ENCODE assay signal across 8 cellular contexts in the genomic region with DNA sequence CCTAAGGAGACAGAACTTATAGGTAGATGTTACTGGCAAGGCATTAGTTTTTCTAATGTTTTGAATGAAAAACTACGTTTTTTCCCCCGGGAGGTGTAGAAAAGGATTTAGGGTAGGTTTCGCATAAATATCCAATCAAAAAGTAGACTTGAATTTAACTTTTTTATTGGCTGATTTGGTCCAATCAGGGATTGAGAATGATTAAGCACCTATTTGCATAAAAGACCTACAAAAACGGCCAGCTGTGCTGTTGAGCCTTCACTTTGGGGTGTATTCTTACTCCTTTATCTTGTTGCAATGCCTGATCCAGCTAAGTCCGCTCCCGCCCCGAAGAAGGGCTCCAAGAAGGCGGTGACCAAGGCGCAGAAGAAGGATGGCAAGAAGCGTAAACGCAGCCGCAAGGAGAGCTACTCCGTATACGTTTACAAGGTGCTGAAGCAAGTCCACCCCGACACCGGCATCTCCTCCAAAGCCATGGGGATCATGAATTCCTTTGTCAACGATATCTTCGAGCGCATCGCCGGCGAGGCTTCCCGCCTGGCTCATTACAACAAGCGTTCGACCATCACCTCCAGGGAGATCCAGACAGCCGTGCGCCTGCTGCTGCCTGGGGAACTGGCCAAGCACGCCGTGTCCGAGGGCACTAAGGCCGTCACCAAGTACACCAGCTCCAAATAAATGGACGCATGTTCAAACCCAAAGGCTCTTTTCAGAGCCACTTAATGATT.
DNase-seq lines count a peak whose midpoint lies in the region; ATAC-seq and TF ChIP-seq lines count a peak whose summit lies in the region.

No MANE protein-coding gene starts in this region.

- 9% methylated on average over 32 of the region's 32 CpGs for WGBS in liver

- peak; percentile 48 for ATAC-seq in HG02884 (IDR thresholded peaks at IDR 0.05; ENCODE audit: unreplicated experiment)
- ATAC-seq in HG03159 (IDR thresholded peaks at IDR 0.05; ENCODE audit: unreplicated experiment): no peak

- no peaks in the 10 kb centered on the region for H3K36me3 ChIP-seq in liver (ENCODE audit: control insufficient read depth in 4 of 4, insufficient read depth in 3 of 4, low read depth in 1 of 4, low read length in 3 of 4)

- H3K9ac ChIP-seq in liver (ENCODE audit: low read depth in 1 of 2, low read length in 2 of 2): peak overlapping the region in 1 of 2 donors; percentile 69

- peaks cover 0 to 3% (median 1%) of the 10 kb centered on the region in 4 donors for H3K4me1 ChIP-seq in liver (ENCODE audit: control insufficient read depth in 4 of 4, insufficient read depth in 4 of 4, low read length in 3 of 4)

- H3K4me3 ChIP-seq in liver (ENCODE audit: low read depth in 1 of 3, low read length in 3 of 3): peak overlapping the region; percentile 16 to 57 (median 18)

- H3K27ac ChIP-seq in liver (ENCODE audit: low read depth in 1 of 2, low read length in 2 of 2): no peak overlapping the region

- TF ChIP-seq CTCF in liver (IDR thresholded peaks at IDR 0.05; ENCODE audit: low read depth, low read length, missing input control): no peak

- TF ChIP-seq POLR2A in GM15510 (IDR thresholded peaks at IDR 0.05; ENCODE audit: borderline replicate concordance, extremely low read depth, insufficient read length): peak; percentile 99

- H3K9me3 ChIP-seq in liver (ENCODE audit: control insufficient read depth in 4 of 4, low read length in 3 of 4): peaks cover 0 to 9% (median 2%) of the 10 kb centered on the region in 4 donors

- peak; percentile 81 for DNase-seq in NCI-H2171 (lab: John Stamatoyannopoulos, UW)
- DNase-seq in activated CD4-positive, CD25-positive, alpha-beta regulatory T cell treated with anti-CD3 and anti-CD28 coated beads, Interleukin-2, amount 50 U/mL, for 72 hours: peak; percentile 65
- DNase-seq in dermis blood vessel endothelial cell: peak; percentile 87
- DNase-seq in stimulated activated CD8-positive, alpha-beta memory T cell treated with anti-CD3 and anti-CD28 coated beads, Interleukin-4, amount 100 ng/mL, for 48 hours: peak; percentile 80

- no peak for TF ChIP-seq RAD21 in liver (IDR thresholded peaks at IDR 0.05)

- H3K27me3 ChIP-seq in liver (ENCODE audit: control insufficient read depth in 4 of 4, insufficient read depth in 4 of 4, low read length in 3 of 4): peaks cover 0 to 16% (median 6%) of the 10 kb centered on the region in 4 donors

TF ChIP-seq in liver, 16 proteins besides CTCF, POLR2A, EP300 and RAD21:
- TF ChIP-seq FOXA1 (IDR thresholded peaks at IDR 0.05): no peak
- TF ChIP-seq TAF1 (conservative IDR thresholded peaks at IDR 0.05): peak; percentile 57
